ENCODE assay signal across 8 cellular contexts in the genomic region with DNA sequence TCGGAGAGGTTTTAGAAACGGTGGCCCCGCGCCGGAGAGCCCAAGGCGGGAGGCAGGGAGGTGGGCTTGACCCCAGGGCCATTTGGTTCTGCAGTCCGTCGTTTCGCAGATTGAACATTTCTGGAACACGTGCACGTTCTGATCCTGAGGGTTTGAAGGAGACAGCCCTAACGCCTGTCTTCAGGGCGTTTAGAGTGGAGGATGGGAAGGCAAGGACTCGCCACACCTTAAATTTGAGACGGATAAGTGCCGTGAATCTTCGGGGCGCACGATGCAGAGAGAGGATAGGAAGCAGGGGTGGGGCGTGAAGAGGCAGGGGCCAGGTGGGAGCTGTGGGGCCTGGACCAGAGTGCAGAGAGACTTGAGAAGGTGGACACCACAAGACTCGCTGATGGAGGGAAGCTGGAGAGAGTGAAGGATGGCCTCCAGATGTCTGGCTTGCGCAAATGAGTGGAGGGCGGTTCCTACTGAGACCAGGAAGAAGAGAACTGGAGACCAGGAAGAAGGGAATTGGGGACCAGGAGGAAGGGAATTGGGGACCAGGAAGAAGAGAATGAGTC. TPM values are rescaled to one million over a fixed set of nuclear protein-coding genes. Genes with fewer than 3 reads are reported as not detected.
DNase-seq lines count a peak whose midpoint lies in the region; ATAC-seq and TF ChIP-seq lines count a peak whose summit lies in the region.

No MANE protein-coding gene starts in this region.

- peaks cover 13% of the 10 kb centered on the region for H3K4me1 ChIP-seq in GM23338 (ENCODE audit: insufficient read depth)
- peaks cover 32 to 46% (median 42%) of the 10 kb centered on the region in 4 donors for H3K4me1 ChIP-seq in esophagus muscularis mucosa

- H3K27ac ChIP-seq in GM23338 (ENCODE audit: low read depth) (no peak overlapping the region), SK-N-MC (no peak overlapping the region), esophagus muscularis mucosa (replicated peaks in 1 of 4) (peak overlapping the region in 1 of 4 donors; percentile 84)

- H4K20me1 ChIP-seq in GM23338 (replicated peaks; ENCODE audit: insufficient read depth), result peaks cover 28% of the 10 kb centered on the region

- peaks cover 21% of the 10 kb centered on the region for H3K9me3 Mint-ChIP-seq in GM23338

- H3K36me3 ChIP-seq in GM23338 (ENCODE audit: insufficient read depth) (no peaks in the 10 kb centered on the region), SK-N-MC (ENCODE audit: insufficient read depth, low read length) (peaks cover 25% of the 10 kb centered on the region), esophagus muscularis mucosa (no peaks in the 10 kb centered on the region)

- TF ChIP-seq POLR2A in esophagus muscularis mucosa (IDR thresholded peaks at IDR 0.05; ENCODE audit: low read depth), result no peak

- peaks cover 32% of the 10 kb centered on the region for H3K27me3 Mint-ChIP-seq in GM23338 (ENCODE audit: insufficient read depth, low read depth, poor library complexity)

- H3K4me1 Mint-ChIP-seq in GM23338, result peaks cover 39% of the 10 kb centered on the region

- H3K9me2 ChIP-seq in GM23338 (ENCODE audit: insufficient read depth), result no peaks in the 10 kb centered on the region

- H3F3A ChIP-seq in GM23338 (replicated peaks; ENCODE audit: low read depth), result no peaks in the 10 kb centered on the region

- peak overlapping the region; percentile 71 for H3K4me3 ChIP-seq in GM23338
- H3K4me3 ChIP-seq in SK-N-MC, result peak overlapping the region; percentile 80
- peak overlapping the region; percentile 71 to 93 (median 90) for H3K4me3 ChIP-seq in esophagus muscularis mucosa

- H3K4me2 ChIP-seq in GM23338, result peak overlapping the region; percentile 92

- peak overlapping the region; percentile 76 for H3K9ac ChIP-seq in SK-N-MC (ENCODE audit: insufficient read length)

- peaks cover 30% of the 10 kb centered on the region for H3K36me3 Mint-ChIP-seq in GM23338 (ENCODE audit: low read depth)

- intact Hi-C loops in esophagus muscularis mucosa (cut with DNase I) (no loop called here), posterior vena cava (cut with DNase I) (no loop called here)

- H3K27me3 ChIP-seq in GM23338 (ENCODE audit: insufficient read depth), result peaks cover 10% of the 10 kb centered on the region; the same call in 1 of the 2 replicates
- H3K27me3 ChIP-seq in esophagus muscularis mucosa, result peaks cover 0 to 12% (median 0%) of the 10 kb centered on the region in 4 donors

- no peak for TF ChIP-seq EP300 in esophagus muscularis mucosa (IDR thresholded peaks at IDR 0.05)

- H3K9me3 ChIP-seq in SK-N-MC (ENCODE audit: low read depth, low read length) (no peaks in the 10 kb centered on the region), esophagus muscularis mucosa (no peaks in the 10 kb centered on the region)

- TF ChIP-seq CTCF in GM23338 (conservative IDR thresholded peaks at IDR 0.05; ENCODE audit: low read depth in 2 of 2) (no peak), esophagus muscularis mucosa (IDR thresholded peaks at IDR 0.05) (no peak)

- peak overlapping the region; percentile 88; the same call in 1 of the 2 replicates for H3K27ac Mint-ChIP-seq in GM23338

- DNase-seq in GM23338 (ENCODE audit: low spot score) (no peak), SK-N-MC (ENCODE audit: low read depth, low spot score) (no peak), esophagus muscularis mucosa (ENCODE audit: extremely low spot score) (no peak), posterior vena cava (ENCODE audit: low spot score) (peak; percentile 58), NCI-H128 (lab: John Stamatoyannopoulos, UW; ENCODE audit: unreplicated experiment) (no peak), NCI-H526 (lab: John Stamatoyannopoulos, UW) (no peak)

- peak overlapping the region; percentile 99 for H2AFZ ChIP-seq in GM23338

- H3K79me2 ChIP-seq in GM23338 (replicated peaks; ENCODE audit: insufficient read depth), result peaks cover 38% of the 10 kb centered on the region

- H3K4me3 Mint-ChIP-seq in GM23338, result peak overlapping the region; percentile 79

- 72% methylated on average over 23 of the region's 23 CpGs for WGBS in esophagus muscularis mucosa

- ATAC-seq in GM23338 (no peak; the same call in 2 of the 3 replicates), HG03039 (IDR thresholded peaks at IDR 0.05; ENCODE audit: unreplicated experiment) (no peak)
- no peak for ATAC-seq in activated CD4-positive, CD25-positive, alpha-beta regulatory T cell treated with anti-CD3 and anti-CD28 coated beads, Interleukin-2, amount 50 U/mL, for 24 hours

TF ChIP-seq in GM23338, 12 proteins besides CTCF, POLR2A, EP300 and RAD21 (continues in another document):
- TF ChIP-seq ZNF331 (CRISPR knock-in tag; IDR thresholded peaks at IDR 0.05; ENCODE audit: low read depth) (no peak), ZNF462 (CRISPR knock-in tag; IDR thresholded peaks at IDR 0.05) (no peak), NANOG (IDR thresholded peaks at IDR 0.05; ENCODE audit: borderline replicate concordance) (no peak), CREB1 (CRISPR knock-in tag; IDR thresholded peaks at IDR 0.05; ENCODE audit: low read depth) (no peak), ETS1 (IDR thresholded peaks at IDR 0.05) (no peak), EZH2phosphoT487 (IDR thresholded peaks at IDR 0.05; ENCODE audit: unreplicated experiment) (no peak)

RNA-seq across cellular contexts. Expression of gene MIER2, which starts 0.8 kb away (rescaled TPM):
- total RNA-seq in GM23338 (2014; rRNA removed; shearing (Covaris generic)), result 37.9 and 41.3 TPM in 2 replicates
- 30.2 and 34.0 TPM in 2 replicates for polyA plus RNA-seq in GM23338 (2016; fragmentation: Nextera tagmentation; extraction: Ambion mirVana)
- total RNA-seq in esophagus muscularis mucosa (10 to 100 TPM; 11.6 to 26.4 (median 18.9) TPM), posterior vena cava (10 to 100 TPM; 18.8 to 25.3 TPM)

RNA-seq across cellular contexts. Expression of gene PLPP2, which starts 54.2 kb away (rescaled TPM):
- 75.8 and 82.6 TPM in 2 replicates for total RNA-seq in GM23338 (2014; rRNA removed; shearing (Covaris generic))
- polyA plus RNA-seq in GM23338 (2016; fragmentation: Nextera tagmentation; extraction: Ambion mirVana), result 52.9 and 58.3 TPM in 2 replicates
- total RNA-seq in esophagus muscularis mucosa (1 to 10 TPM; 2.1 to 9.1 (median 5.0) TPM), posterior vena cava (1 to 10 TPM in 1 of 2 donors, under 1 TPM in 1; 0.83 to 4.5 TPM)
